Comparison of ENCODE assay signal across 14 cellular contexts in the genomic region with DNA sequence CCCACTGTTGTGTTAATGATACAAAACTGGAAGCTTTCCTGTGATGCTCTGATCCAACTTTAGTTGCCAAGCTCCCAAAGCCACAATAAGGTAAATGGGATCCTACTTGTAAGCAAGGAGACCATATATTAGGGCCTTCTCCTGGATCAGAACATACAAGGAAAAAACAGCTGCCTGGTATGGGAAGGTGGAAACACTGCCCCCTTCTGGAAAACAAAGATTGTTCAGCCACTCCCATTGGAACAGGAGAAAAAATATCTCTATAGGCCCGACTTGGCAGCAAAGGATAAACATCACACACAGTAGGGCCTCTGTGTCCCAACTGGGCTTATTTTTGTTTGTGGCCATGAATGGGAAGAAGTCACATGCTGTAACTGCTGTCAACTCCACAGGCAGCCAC.
A peak's percentile ranks its signal among the peaks of the same experiment; 100 is the strongest.
DNase-seq lines count a peak whose midpoint lies in the region; ATAC-seq and TF ChIP-seq lines count a peak whose summit lies in the region.
"Had no signal": no experiment of that assay in that cellular context is flagged by ENCODE, and none has a peak within 500 bp of the region (broad histone marks: within the 10 kb centered on the region; RNA-seq: fewer than 3 reads in every experiment).

No MANE protein-coding gene starts in this region.

- BruUV-seq in Panc1 (replicated peaks; lab: Mats Ljungman, UMichigan), result no TSS peak

- TF ChIP-seq CTCF in DND-41 (IDR thresholded peaks at IDR 0.05; ENCODE audit: borderline replicate concordance, extremely low read depth, low read length, poor library complexity, severe bottlenecking) (peak; percentile 34), H9 (conservative IDR thresholded peaks at IDR 0.05) (peak; percentile 62), Panc1 (IDR thresholded peaks at IDR 0.05) (0 out of 2 replicates have a peak, but pooled peaks have one; percentile 13)

- H4K91ac ChIP-seq in H9 (ENCODE audit: insufficient read length, low read depth, low read length), result no peak overlapping the region

- intact Hi-C loops in Panc1 (cut with micrococcal nuclease; ENCODE audit: unreplicated experiment), result no loop called here

- H4K20me1 ChIP-seq in DND-41 (ENCODE audit: insufficient read depth, low read length) (no peaks in the 10 kb centered on the region), H9 (ENCODE audit: control insufficient read depth, insufficient read depth, insufficient read length) (no peaks in the 10 kb centered on the region)

- H3K79me2 ChIP-seq in DND-41 (ENCODE audit: insufficient read depth, low read length), result no peaks in the 10 kb centered on the region
- no peaks in the 10 kb centered on the region for H3K79me2 ChIP-seq in H9 (ENCODE audit: insufficient read depth, low read length)

- H3K4me3 Mint-ChIP-seq in H9, result no peak overlapping the region
- H3K4me3 Mint-ChIP-seq in activated CD4-positive, alpha-beta T cell treated with anti-CD3 and anti-CD28 coated beads, Interleukin-2, amount 10 ng/mL, durations not matched to agents 7 days and 5 days, result no peak overlapping the region
- H3K4me3 Mint-ChIP-seq: activated CD4-positive, alpha-beta memory T cell treated with anti-CD3 and anti-CD28 coated beads, Interleukin-2, amount 10 ng/mL, durations not matched to agents 7 days and 5 days; activated naive CD8-positive, alpha-beta T cell treated with anti-CD3 and anti-CD28 coated beads, Interleukin-2, amount 50 U/mL, for 24 hours; activated T-cell treated with anti-CD3 and anti-CD28 coated beads, Interleukin-2, amount 50 U/mL, for 72 hours; stimulated activated effector memory CD8-positive, alpha-beta T cell treated with anti-CD3 and anti-CD28 coated beads, Interleukin-12 subunit alpha, Interleukin-12 subunit beta, amount 100 ng/mL, for 72 hours had no signal

- no peaks in the 10 kb centered on the region for H3K9me3 ChIP-seq in DND-41 (ENCODE audit: insufficient read depth, low read length, severe bottlenecking)
- peaks cover 28% of the 10 kb centered on the region for H3K9me3 ChIP-seq in H9 (ENCODE audit: control insufficient read depth, low read depth, low read length)
- H3K9me3 ChIP-seq in Panc1 (ENCODE audit: control insufficient read depth, insufficient read depth, low read depth, low read length), result no peaks in the 10 kb centered on the region

- H3K4me1 ChIP-seq in DND-41 (ENCODE audit: insufficient read depth, low read length) (no peaks in the 10 kb centered on the region), H9 (ENCODE audit: insufficient read depth, low read length) (no peaks in the 10 kb centered on the region), Panc1 (ENCODE audit: control insufficient read depth, insufficient read depth, low read length) (no peaks in the 10 kb centered on the region)

- DNase-seq in DND-41, result no peak
- peak; percentile 31 for DNase-seq in H9
- DNase-seq in Panc1 (ENCODE audit: low read depth, low spot score), result no peak
- peak; percentile 56 for DNase-seq in iPS-NIHi11 (ENCODE audit: low spot score)
- no peak for DNase-seq in activated CD4-positive, alpha-beta T cell treated with anti-CD3 and anti-CD28 coated beads, Interleukin-2, amount 10 ng/mL, durations not matched to agents 7 days and 5 days
- DNase-seq: activated CD4-positive, alpha-beta memory T cell treated with anti-CD3 and anti-CD28 coated beads, Interleukin-2, amount 10 ng/mL, durations not matched to agents 7 days and 5 days; activated naive CD8-positive, alpha-beta T cell treated with anti-CD3 and anti-CD28 coated beads, Interleukin-2, amount 50 U/mL, for 24 hours; activated T-cell treated with anti-CD3 and anti-CD28 coated beads, Interleukin-2, amount 50 U/mL, for 72 hours; central memory CD4-positive, alpha-beta T cell; NCI-H2171 treated with DMSO at 0.1 percent for 48 hours; nucleus accumbens had no signal

- in situ Hi-C loops in Panc1 (cut with HindIII; ENCODE audit: low pct_unique_long_range_greater_than_20kb, low sequenced_read_pairs), result no loop called here

- H3K27me3 ChIP-seq in DND-41 (ENCODE audit: insufficient read depth, low read length, poor library complexity) (no peaks in the 10 kb centered on the region), H9 (ENCODE audit: insufficient read depth, low read length) (no peaks in the 10 kb centered on the region), Panc1 (ENCODE audit: control insufficient read depth, insufficient read depth, low read length) (no peaks in the 10 kb centered on the region)

- H2BK20ac ChIP-seq in H9 (ENCODE audit: low read depth, low read length, poor library complexity, severe bottlenecking), result no peak overlapping the region

- no peaks in the 10 kb centered on the region for H3K4me1 Mint-ChIP-seq in H9
- no peaks in the 10 kb centered on the region for H3K4me1 Mint-ChIP-seq in activated CD4-positive, alpha-beta T cell treated with anti-CD3 and anti-CD28 coated beads, Interleukin-2, amount 10 ng/mL, durations not matched to agents 7 days and 5 days
- H3K4me1 Mint-ChIP-seq: activated CD4-positive, alpha-beta memory T cell treated with anti-CD3 and anti-CD28 coated beads, Interleukin-2, amount 10 ng/mL, durations not matched to agents 7 days and 5 days; activated naive CD8-positive, alpha-beta T cell treated with anti-CD3 and anti-CD28 coated beads, Interleukin-2, amount 50 U/mL, for 24 hours; stimulated activated effector memory CD8-positive, alpha-beta T cell treated with anti-CD3 and anti-CD28 coated beads, Interleukin-12 subunit alpha, Interleukin-12 subunit beta, amount 100 ng/mL, for 72 hours had no signal

- no peak overlapping the region for H2AFZ ChIP-seq in DND-41 (ENCODE audit: low read depth, low read length)
- H2AFZ ChIP-seq in H9 (ENCODE audit: low read length), result no peak overlapping the region

- H3K36me3 Mint-ChIP-seq in H9 (ENCODE audit: insufficient read depth in 1 of 3, low read depth in 3 of 3), result no peaks in the 10 kb centered on the region; a peak in 2 of 7 replicates
- H3K36me3 Mint-ChIP-seq in activated CD4-positive, alpha-beta T cell treated with anti-CD3 and anti-CD28 coated beads, Interleukin-2, amount 10 ng/mL, durations not matched to agents 7 days and 5 days (ENCODE audit: low read depth), result no peaks in the 10 kb centered on the region
- H3K36me3 Mint-ChIP-seq: stimulated activated effector memory CD8-positive, alpha-beta T cell treated with anti-CD3 and anti-CD28 coated beads, Interleukin-12 subunit alpha, Interleukin-12 subunit beta, amount 100 ng/mL, for 72 hours had no signal

- H3K36me3 ChIP-seq in DND-41 (ENCODE audit: insufficient read depth, low read length), result no peaks in the 10 kb centered on the region
- no peaks in the 10 kb centered on the region for H3K36me3 ChIP-seq in Panc1 (ENCODE audit: control insufficient read depth, insufficient read depth, low read length)

- no peak overlapping the region for H3K4ac ChIP-seq in H9 (ENCODE audit: low read depth, low read length)

- H2BK12ac ChIP-seq in H9 (ENCODE audit: insufficient read length, low read depth, low read length), result no peak overlapping the region

- H3K27ac Mint-ChIP-seq in H9, result no peak overlapping the region
- H3K27ac Mint-ChIP-seq in activated CD4-positive, alpha-beta T cell treated with anti-CD3 and anti-CD28 coated beads, Interleukin-2, amount 10 ng/mL, durations not matched to agents 7 days and 5 days, result no peak overlapping the region
- H3K27ac Mint-ChIP-seq: activated CD4-positive, alpha-beta memory T cell treated with anti-CD3 and anti-CD28 coated beads, Interleukin-2, amount 10 ng/mL, durations not matched to agents 7 days and 5 days; activated naive CD8-positive, alpha-beta T cell treated with anti-CD3 and anti-CD28 coated beads, Interleukin-2, amount 50 U/mL, for 24 hours; activated T-cell treated with anti-CD3 and anti-CD28 coated beads, Interleukin-2, amount 50 U/mL, for 72 hours; stimulated activated effector memory CD8-positive, alpha-beta T cell treated with anti-CD3 and anti-CD28 coated beads, Interleukin-12 subunit alpha, Interleukin-12 subunit beta, amount 100 ng/mL, for 72 hours had no signal

- no peak overlapping the region for H4K8ac ChIP-seq in H9 (replicated peaks; ENCODE audit: insufficient read length, low read depth, low read length)

- no peak overlapping the region for H4K5ac ChIP-seq in H9 (ENCODE audit: insufficient read length, low read depth, low read length)

- no peak overlapping the region for H2BK5ac ChIP-seq in H9 (ENCODE audit: insufficient read length, low read length)

- no peak overlapping the region for H2BK120ac ChIP-seq in H9 (ENCODE audit: low read depth, low read length, poor library complexity, severe bottlenecking)

- CTCF ChIA-PET in Panc1 (lab: Charles Lee), result no interaction called here
- CTCF ChIA-PET in activated CD4-positive, alpha-beta T cell treated with anti-CD3 and anti-CD28 coated beads, Interleukin-2, amount 10 ng/mL, durations not matched to agents 7 days and 5 days (lab: Charles Lee), result interaction anchor here (1.5 kb wide), 1 partner anchor 12 kb away, joined by 3 read pairs; no protein-coding TSS in a partner anchor

- no peaks in the 10 kb centered on the region for H3K23me2 ChIP-seq in H9 (ENCODE audit: insufficient read length, low read depth, low read length, poor library complexity, severe bottlenecking)

- H2BK15ac ChIP-seq in H9 (ENCODE audit: low read depth, low read length), result no peak overlapping the region

- no peak overlapping the region for H3K27ac ChIP-seq in DND-41 (ENCODE audit: low read length)
- H3K27ac ChIP-seq in H9 (ENCODE audit: insufficient read length, low read depth, low read length), result no peak overlapping the region
- no peak overlapping the region for H3K27ac ChIP-seq in Panc1 (ENCODE audit: low read length)

- no peak overlapping the region for H3K4me3 ChIP-seq in DND-41 (ENCODE audit: low read depth in 1 of 2, low read length in 2 of 2)
- H3K4me3 ChIP-seq in Panc1 (ENCODE audit: low read depth in 2 of 2, low read length in 2 of 2), result no peak overlapping the region

- H2AK5ac ChIP-seq in H9 (ENCODE audit: insufficient read length, low read length), result no peak overlapping the region

- H3K9me3 Mint-ChIP-seq in H9, result peaks cover 45 to 55% of the 10 kb centered on the region in 2 experiments
- H3K9me3 Mint-ChIP-seq in activated CD4-positive, alpha-beta T cell treated with anti-CD3 and anti-CD28 coated beads, Interleukin-2, amount 10 ng/mL, durations not matched to agents 7 days and 5 days, result no peaks in the 10 kb centered on the region
- H3K9me3 Mint-ChIP-seq: activated CD4-positive, alpha-beta memory T cell treated with anti-CD3 and anti-CD28 coated beads, Interleukin-2, amount 10 ng/mL, durations not matched to agents 7 days and 5 days; activated naive CD8-positive, alpha-beta T cell treated with anti-CD3 and anti-CD28 coated beads, Interleukin-2, amount 50 U/mL, for 24 hours had no signal

- H3K23ac ChIP-seq in H9 (ENCODE audit: insufficient read length, low read depth, low read length), result no peak overlapping the region

- H3K4me2 ChIP-seq in DND-41 (ENCODE audit: insufficient read depth, low read length), result no peak overlapping the region
- no peak overlapping the region for H3K4me2 ChIP-seq in H9 (ENCODE audit: insufficient read depth, insufficient read length, low read length)

- H3T11ph ChIP-seq in H9 (ENCODE audit: low read length), result no peak overlapping the region

- ATAC-seq in DND-41 (ENCODE audit: insufficient read depth, low read depth) (no peak), Panc1 (no peak), HG02623 (IDR thresholded peaks at IDR 0.05; ENCODE audit: unreplicated experiment) (no peak), GM21515 (IDR thresholded peaks at IDR 0.05; ENCODE audit: unreplicated experiment) (no peak)
- ATAC-seq: activated naive CD8-positive, alpha-beta T cell treated with anti-CD3 and anti-CD28 coated beads, Interleukin-2, amount 50 U/mL, for 24 hours; activated T-cell treated with anti-CD3 and anti-CD28 coated beads, Interleukin-2, amount 50 U/mL, for 72 hours; stimulated activated effector memory CD8-positive, alpha-beta T cell treated with anti-CD3 and anti-CD28 coated beads, Interleukin-12 subunit alpha, Interleukin-12 subunit beta, amount 100 ng/mL, for 72 hours had no signal

- H3K14ac ChIP-seq in H9 (ENCODE audit: insufficient read depth, low read length), result no peak overlapping the region

- no peak overlapping the region for H3K18ac ChIP-seq in H9 (ENCODE audit: insufficient read length, low read depth, low read length)

- no peaks in the 10 kb centered on the region for H3K27me3 Mint-ChIP-seq in H9 (ENCODE audit: low read depth)
- no peaks in the 10 kb centered on the region for H3K27me3 Mint-ChIP-seq in activated CD4-positive, alpha-beta T cell treated with anti-CD3 and anti-CD28 coated beads, Interleukin-2, amount 10 ng/mL, durations not matched to agents 7 days and 5 days
- H3K27me3 Mint-ChIP-seq: activated CD4-positive, alpha-beta memory T cell treated with anti-CD3 and anti-CD28 coated beads, Interleukin-2, amount 10 ng/mL, durations not matched to agents 7 days and 5 days; activated naive CD8-positive, alpha-beta T cell treated with anti-CD3 and anti-CD28 coated beads, Interleukin-2, amount 50 U/mL, for 24 hours had no signal

- POLR2A ChIA-PET in Panc1 (lab: Charles Lee), result no interaction called here
- POLR2A ChIA-PET in activated CD4-positive, alpha-beta T cell treated with anti-CD3 and anti-CD28 coated beads, Interleukin-2, amount 10 ng/mL, durations not matched to agents 7 days and 5 days (lab: Charles Lee), result no interaction called here

- no CpG with 5 or more reads among the region's 1 CpG for WGBS in H9 (ENCODE audit: extremely low coverage, insufficient read length, low lambda C conversion rate)

- no peaks in the 10 kb centered on the region for H3K79me1 ChIP-seq in H9 (ENCODE audit: insufficient read depth, low read depth, low read length, poor library complexity, severe bottlenecking)

- H3K9ac ChIP-seq in DND-41 (ENCODE audit: low read depth, low read length) (no peak overlapping the region), H9 (ENCODE audit: extremely low read depth, insufficient read length, low read length) (no peak overlapping the region)

- no peak overlapping the region for H3K56ac ChIP-seq in H9 (ENCODE audit: insufficient read length, low read depth, low read length)

Comparison
In these comparisons a context has a peak if more than half of its experiments do, and no peak if none do; other contexts are left out.
1. DNase-seq: peak in H9 (single experiment) and iPS-NIHi11 (single experiment); none in DND-41 (single experiment), Panc1 (single experiment) and activated CD4-positive, alpha-beta T cell treated with anti-CD3 and anti-CD28 coated beads, Interleukin-2, amount 10 ng/mL, durations not matched to agents 7 days and 5 days (single experiment).
2. Peak in every context shown above with its lines, with median percentiles within 50 percentile points of each other: CTCF ChIP-seq.